Comparison of ENCODE assay signal across 11 cellular contexts in the genomic region with DNA sequence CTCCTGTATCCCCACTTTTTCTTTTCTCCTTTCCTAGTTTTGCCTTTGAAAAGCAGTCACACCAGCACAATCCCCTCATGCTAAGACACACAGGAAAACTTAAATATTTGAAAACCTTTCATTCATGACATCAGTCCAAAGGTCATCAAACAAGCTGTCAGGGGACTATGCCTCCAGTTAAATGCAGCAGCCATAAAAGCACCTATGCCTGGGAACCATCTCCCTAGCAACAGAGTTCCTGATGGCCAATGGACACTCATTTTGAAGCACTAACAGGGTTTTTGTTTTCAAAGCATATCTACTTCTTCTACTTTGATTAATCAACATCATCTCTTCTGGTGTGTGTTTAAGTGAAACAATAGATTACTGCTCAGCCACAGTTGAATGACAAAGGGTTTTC.
"Had no signal": no experiment of that assay in that cellular context is flagged by ENCODE, and none has a peak within 500 bp of the region (broad histone marks: within the 10 kb centered on the region; RNA-seq: fewer than 3 reads in every experiment).

No MANE protein-coding gene starts in this region.

- DNase-seq: activated CD4-positive, CD25-positive, alpha-beta regulatory T cell treated with anti-CD3 and anti-CD28 coated beads, Interleukin-2, amount 50 U/mL, for 72 hours; activated naive CD4-positive, alpha-beta T cell; activated naive CD8-positive, alpha-beta T cell treated with anti-CD3 and anti-CD28 coated beads, Interleukin-2, amount 10 ng/mL, durations not matched to agents 7 days and 5 days; brain microvascular endothelial cell; cortex of kidney; effector CD4-positive, alpha-beta T cell; foreskin fibroblast; hypothalamus; stimulated activated CD4-positive, alpha-beta T cell treated with anti-CD3 and anti-CD28 coated beads, Interleukin-12 subunit alpha, Interleukin-12 subunit beta, amount 100 ng/mL, for 4 hours; stimulated activated CD4-positive, alpha-beta T cell treated with anti-CD3 and anti-CD28 coated beads, Interleukin-2, amount 100 ng/mL, for 24 hours; T1000 had no signal

- H3K9me3 Mint-ChIP-seq: activated naive CD8-positive, alpha-beta T cell treated with anti-CD3 and anti-CD28 coated beads, Interleukin-2, amount 10 ng/mL, durations not matched to agents 7 days and 5 days had no signal

- H3K36me3 Mint-ChIP-seq: activated naive CD8-positive, alpha-beta T cell treated with anti-CD3 and anti-CD28 coated beads, Interleukin-2, amount 10 ng/mL, durations not matched to agents 7 days and 5 days had no signal

- H3K27ac Mint-ChIP-seq: activated naive CD8-positive, alpha-beta T cell treated with anti-CD3 and anti-CD28 coated beads, Interleukin-2, amount 10 ng/mL, durations not matched to agents 7 days and 5 days had no signal

- H3K4me3 Mint-ChIP-seq: activated naive CD8-positive, alpha-beta T cell treated with anti-CD3 and anti-CD28 coated beads, Interleukin-2, amount 10 ng/mL, durations not matched to agents 7 days and 5 days had no signal
